2 cellular contexts compared by ENCODE assay signal in genomic region chr5:142719836-142720330, GRCh38.
TF ChIP-seq lines count a peak whose summit lies in the region.

No MANE protein-coding gene starts in this region.

TF ChIP-seq in SK-N-SH, 30 proteins besides CTCF, POLR2A, EP300 and RAD21 (continued from another document):
- TF ChIP-seq PBX3 (IDR thresholded peaks at IDR 0.05) (peak; percentile 42; the same call in 1 of the 2 replicates), USF1 (IDR thresholded peaks at IDR 0.05; ENCODE audit: borderline replicate concordance, low read depth) (no peak)
TF ChIP-seq in SK-N-SH: peak in this region for 1.

TF ChIP-seq in SK-N-SH treated with all-trans-retinoic acid at 6 μM for 48 hours, 23 proteins besides CTCF, POLR2A, EP300 and RAD21 (continued from another document):
- TF ChIP-seq POU6F1 (CRISPR knock-in tag; IDR thresholded peaks at IDR 0.05; ENCODE audit: borderline replicate concordance, low read depth) (no peak), TSHZ2 (CRISPR knock-in tag; IDR thresholded peaks at IDR 0.05) (no peak), ZNF565 (CRISPR knock-in tag; conservative IDR thresholded peaks at IDR 0.05; ENCODE audit: low read depth) (no peak), TCF4 (CRISPR knock-in tag; IDR thresholded peaks at IDR 0.05; ENCODE audit: borderline replicate concordance) (no peak), ARNTL (CRISPR knock-in tag; IDR thresholded peaks at IDR 0.05; ENCODE audit: borderline replicate concordance, low read depth) (no peak), RARB (CRISPR knock-in tag; IDR thresholded peaks at IDR 0.05) (no peak), GLIS3 (CRISPR knock-in tag; IDR thresholded peaks at IDR 0.05) (no peak), BACH2 (CRISPR knock-in tag; IDR thresholded peaks at IDR 0.05; ENCODE audit: borderline replicate concordance) (no peak), OSR1 (CRISPR knock-in tag; IDR thresholded peaks at IDR 0.05) (no peak), CSDC2 (CRISPR knock-in tag; IDR thresholded peaks at IDR 0.05) (no peak), ZC3H10 (CRISPR knock-in tag; IDR thresholded peaks at IDR 0.05) (no peak)
